In genomic region chr4:26322349-26322748, GRCh38 we compare ENCODE assay signal across 8 cellular contexts. TPM values are rescaled to one million over a fixed set of nuclear protein-coding genes. Genes with fewer than 3 reads are reported as not detected.
A peak's percentile ranks its signal among the peaks of the same experiment; 100 is the strongest.
DNase-seq lines count a peak whose midpoint lies in the region; ATAC-seq and TF ChIP-seq lines count a peak whose summit lies in the region.

No MANE protein-coding gene starts in this region.

- H4K20me1 ChIP-seq in MM.1S (ENCODE audit: insufficient read depth, low read length), result peaks cover 17% of the 10 kb centered on the region; the same call in 1 of the 2 replicates

- no peak overlapping the region for H2AFZ ChIP-seq in MM.1S (ENCODE audit: low read length)

- H3K36me3 Mint-ChIP-seq in CD14-positive monocyte, result peaks cover 0 to 2% of the 10 kb centered on the region in 2 donors
- H3K36me3 Mint-ChIP-seq in chondrocyte (ENCODE audit: low read depth), result no peaks in the 10 kb centered on the region
- H3K36me3 Mint-ChIP-seq in natural killer cell treated with Interleukin-12 subunit alpha and Interleukin-12 subunit beta and Interleukin-15 and Interleukin-18, amount 100 ng/mL, for 72 hours, result peaks cover 18% of the 10 kb centered on the region

- H3F3A ChIP-seq in MM.1S (ENCODE audit: insufficient read depth, low read length), result peaks cover 19% of the 10 kb centered on the region

- H3K9me3 Mint-ChIP-seq in CD14-positive monocyte (peaks cover 0 to 10% (median 3%) of the 10 kb centered on the region in 7 donors), chondrocyte (ENCODE audit: low read depth) (peaks cover 4% of the 10 kb centered on the region)
- H3K9me3 Mint-ChIP-seq in natural killer cell treated with Interleukin-12 subunit alpha and Interleukin-12 subunit beta and Interleukin-15 and Interleukin-18, amount 100 ng/mL, for 72 hours, result peaks cover 7% of the 10 kb centered on the region

- peaks cover 0 to 4% (median 0%) of the 10 kb centered on the region in 3 donors for H3K27me3 Mint-ChIP-seq in CD14-positive monocyte (ENCODE audit: low read depth in 3 of 3)
- H3K27me3 Mint-ChIP-seq in chondrocyte (ENCODE audit: low read depth), result no peaks in the 10 kb centered on the region
- no peaks in the 10 kb centered on the region for H3K27me3 Mint-ChIP-seq in natural killer cell treated with Interleukin-12 subunit alpha and Interleukin-12 subunit beta and Interleukin-15 and Interleukin-18, amount 100 ng/mL, for 72 hours

- peaks cover 65% of the 10 kb centered on the region for H3K79me2 ChIP-seq in MM.1S (ENCODE audit: low read length)

- H3K27ac ChIP-seq in MM.1S (ENCODE audit: low read length), result no peak overlapping the region

- no peaks in the 10 kb centered on the region for H3K9me3 ChIP-seq in MM.1S (replicated peaks; ENCODE audit: insufficient read depth, low read length)

- H3K4me1 Mint-ChIP-seq in CD14-positive monocyte, result peaks cover 44% of the 10 kb centered on the region
- H3K4me1 Mint-ChIP-seq in chondrocyte (ENCODE audit: low read depth), result peaks cover 53% of the 10 kb centered on the region
- peaks cover 53 to 61% of the 10 kb centered on the region in 2 donors for H3K4me1 Mint-ChIP-seq in natural killer cell treated with Interleukin-12 subunit alpha and Interleukin-12 subunit beta and Interleukin-15 and Interleukin-18, amount 100 ng/mL, for 72 hours (ENCODE audit: low read depth in 2 of 2)

- no peak for ATAC-seq in natural killer cell treated with Interleukin-12 subunit alpha and Interleukin-12 subunit beta and Interleukin-15 and Interleukin-18, amount 100 ng/mL, for 72 hours
- ATAC-seq in GM21619 (IDR thresholded peaks at IDR 0.05; ENCODE audit: unreplicated experiment), result no peak

- no peaks in the 10 kb centered on the region for H3K27me3 ChIP-seq in MM.1S (replicated peaks; ENCODE audit: insufficient read depth, low read length)

- peak overlapping the region; percentile 73; the same call in 1 of the 2 replicates for H3K9ac ChIP-seq in MM.1S (ENCODE audit: low read length)

- peak overlapping the region; percentile 96 for H3K4me2 ChIP-seq in MM.1S (ENCODE audit: low read depth, low read length)

- no peaks in the 10 kb centered on the region for H3K9me2 ChIP-seq in MM.1S (replicated peaks; ENCODE audit: insufficient read depth, low read length)

- peak overlapping the region; percentile 98 to 99 for H3K4me3 Mint-ChIP-seq in CD14-positive monocyte
- peak overlapping the region; percentile 98 for H3K4me3 Mint-ChIP-seq in chondrocyte (ENCODE audit: unreplicated experiment)
- H3K4me3 Mint-ChIP-seq in natural killer cell treated with Interleukin-12 subunit alpha and Interleukin-12 subunit beta and Interleukin-15 and Interleukin-18, amount 100 ng/mL, for 72 hours, result peak overlapping the region; percentile 96

- H3K36me3 ChIP-seq in MM.1S (replicated peaks; ENCODE audit: insufficient read depth, low read length), result no peaks in the 10 kb centered on the region

- H3K4me3 ChIP-seq in MM.1S (ENCODE audit: low read length), result peak overlapping the region; percentile 88

- intact Hi-C loops in CD14-positive monocyte (cut with micrococcal nuclease), result loop anchor here in 1 of 2 donors (10.0 kb wide), 1 partner anchor 238 kb away; no protein-coding TSS in a partner anchor

- no peak for DNase-seq in CD14-positive monocyte (ENCODE audit: low spot score)
- no peak for DNase-seq in MM.1S
- no peak for DNase-seq in chondrocyte (ENCODE audit: low spot score)
- no peak for DNase-seq in natural killer cell treated with Interleukin-12 subunit alpha and Interleukin-12 subunit beta and Interleukin-15 and Interleukin-18, amount 100 ng/mL, for 72 hours (ENCODE audit: low spot score)
- no peak for DNase-seq in Kasumi-1 (lab: John Stamatoyannopoulos, UW)
- DNase-seq in stimulated activated CD4-positive, alpha-beta T cell treated with anti-CD3 and anti-CD28 coated beads, Interleukin-2, amount 100 ng/mL, for 48 hours, result no peak
- no peak for DNase-seq in GM20000 (ENCODE audit: low spot score)

- TF ChIP-seq CTCF in CD14-positive monocyte (IDR thresholded peaks at IDR 0.05) (no peak), MM.1S (IDR thresholded peaks at IDR 0.05; ENCODE audit: low read length) (no peak), chondrocyte (IDR thresholded peaks at IDR 0.05) (no peak), GM20000 (IDR thresholded peaks at IDR 0.05; ENCODE audit: extremely low read depth, missing control alignments) (no peak)

- H3K4me1 ChIP-seq in MM.1S (ENCODE audit: low read length), result no peaks in the 10 kb centered on the region

- peak overlapping the region in 4 of 7 donors; percentile 96 to 98 (median 97) for H3K27ac Mint-ChIP-seq in CD14-positive monocyte
- H3K27ac Mint-ChIP-seq in chondrocyte (ENCODE audit: unreplicated experiment), result peak overlapping the region; percentile 98
- peak overlapping the region; percentile 89 to 94 for H3K27ac Mint-ChIP-seq in natural killer cell treated with Interleukin-12 subunit alpha and Interleukin-12 subunit beta and Interleukin-15 and Interleukin-18, amount 100 ng/mL, for 72 hours

RNA-seq across cellular contexts. Expression of gene RBPJ, which starts 1.5 kb away (rescaled TPM):
- polyA plus RNA-seq in CD14-positive monocyte, result 100 to 1,000 TPM; 128 to 177 TPM
- 52.9 to 65.8 TPM (median 58.5 TPM) in 3 replicates for total RNA-seq in chondrocyte
- total RNA-seq in natural killer cell treated with Interleukin-12 subunit alpha and Interleukin-12 subunit beta and Interleukin-15 and Interleukin-18, amount 100 ng/mL, for 72 hours, result 100 to 1,000 TPM; 179 to 212 TPM
